In the genomic region with DNA sequence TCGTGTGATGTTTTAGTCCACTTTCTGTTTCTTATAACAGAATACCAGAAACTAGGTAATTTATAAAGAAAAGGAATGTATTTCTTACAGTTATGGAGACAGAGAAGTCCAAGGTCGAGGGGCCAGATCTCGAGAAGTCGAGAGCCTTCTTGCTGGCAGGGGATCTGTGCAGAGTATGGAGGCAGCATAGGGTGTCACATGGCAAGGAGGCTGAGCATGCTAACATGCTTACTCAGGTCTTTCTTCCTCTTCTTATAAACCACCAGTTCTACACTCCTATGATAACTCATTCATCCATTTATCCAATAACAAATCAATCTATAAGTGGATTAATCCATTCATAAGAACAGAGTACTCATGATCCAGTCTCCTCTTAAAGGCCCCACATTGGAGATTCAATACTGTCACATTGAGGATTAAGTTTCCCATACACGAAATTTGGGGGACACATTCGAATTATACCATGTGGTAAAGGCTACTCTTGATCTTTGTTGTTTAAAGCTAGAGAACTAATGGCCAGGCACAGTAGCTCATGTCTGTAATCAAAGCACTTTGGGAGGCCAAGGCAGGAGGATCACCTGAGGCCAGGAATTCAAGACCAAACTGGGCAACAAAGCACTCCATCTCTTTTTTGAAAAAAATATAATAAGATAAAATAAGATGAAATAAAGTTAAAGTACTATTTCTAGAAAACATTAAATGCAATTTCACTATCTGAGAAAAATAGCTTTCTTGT, we compare ENCODE assay signal across 8 cellular contexts. TPM values are rescaled to one million over a fixed set of nuclear protein-coding genes. Genes with fewer than 3 reads are reported as not detected.
DNase-seq lines count a peak whose midpoint lies in the region; ATAC-seq and TF ChIP-seq lines count a peak whose summit lies in the region.

No MANE protein-coding gene starts in this region.

- H3K9me3 Mint-ChIP-seq in WTC11 = peaks cover 31% of the 10 kb centered on the region

- POLR2A ChIA-PET in WTC11 (lab: Charles Lee) = interaction anchor here (0.5 kb wide), 1 partner anchor 148 kb away, joined by 3 read pairs; no protein-coding TSS in a partner anchor

- no peaks in the 10 kb centered on the region for H3K9me3 ChIP-seq in BE2C
- peaks cover 0 to 5% of the 10 kb centered on the region in 2 donors for H3K9me3 ChIP-seq in left lung

- H3K27me3 ChIP-seq in BE2C = no peaks in the 10 kb centered on the region
- H3K27me3 ChIP-seq in HL-60 (ENCODE audit: insufficient read depth, poor library complexity, severe bottlenecking) = no peaks in the 10 kb centered on the region
- H3K27me3 ChIP-seq in left lung = no peaks in the 10 kb centered on the region

- CTCF ChIA-PET in WTC11 (lab: Charles Lee) = no interaction called here

- peaks cover 42% of the 10 kb centered on the region for H3K36me3 Mint-ChIP-seq in WTC11

- intact Hi-C loops in left lung (cut with DNase I) = no loop called here

- H3K27ac Mint-ChIP-seq in WTC11 = no peak overlapping the region

- H3K36me3 ChIP-seq in BE2C (peaks cover 16% of the 10 kb centered on the region), left lung (no peaks in the 10 kb centered on the region)

- ATAC-seq in WTC11 (no peak), left lung (no peak), GM18519 (IDR thresholded peaks at IDR 0.05; ENCODE audit: low FRiP score, unreplicated experiment) (no peak), HG02588 (IDR thresholded peaks at IDR 0.05; ENCODE audit: unreplicated experiment) (no peak), GM19023 (IDR thresholded peaks at IDR 0.05; ENCODE audit: unreplicated experiment) (no peak)

- H3K4me3 Mint-ChIP-seq in WTC11 = peak overlapping the region; percentile 96

- DNase-seq in BE2C (no peak), HL-60 (ENCODE audit: low read depth in 1 of 2, low spot score in 1 of 2) (peak; percentile 28 to 49), WTC11 (ENCODE audit: low spot score) (no peak), left lung (no peak), DMS114 treated with DMSO at 0.1 percent for 48 hours (lab: John Stamatoyannopoulos, UW; ENCODE audit: unreplicated experiment) (no peak)

- H3K27ac ChIP-seq in HL-60 (replicated peaks) = 0 out of 2 replicates have a peak overlapping the region, but pooled peaks have one; percentile 10
- no peak overlapping the region for H3K27ac ChIP-seq in left lung

- peaks cover 17% of the 10 kb centered on the region for H3K4me1 Mint-ChIP-seq in WTC11

- H3K27me3 Mint-ChIP-seq in WTC11 (ENCODE audit: low read depth) = no peaks in the 10 kb centered on the region

- H3K4me1 ChIP-seq in BE2C (no peaks in the 10 kb centered on the region), left lung (peaks cover 19 to 36% of the 10 kb centered on the region in 2 donors)

- no peak for TF ChIP-seq CTCF in BE2C (IDR thresholded peaks at IDR 0.05; ENCODE audit: low read depth, low read length)
- TF ChIP-seq CTCF in HL-60 (IDR thresholded peaks at IDR 0.05; ENCODE audit: insufficient read depth, low read length) = no peak
- TF ChIP-seq CTCF in WTC11 (IDR thresholded peaks at IDR 0.05) = no peak
- no peak for TF ChIP-seq CTCF in left lung (IDR thresholded peaks at IDR 0.05)

- H3K4me3 ChIP-seq in BE2C (ENCODE audit: low read depth, low read length) = peak overlapping the region; percentile 83
- H3K4me3 ChIP-seq in HL-60 (replicated peaks; ENCODE audit: insufficient read depth, low read length) = peak overlapping the region; percentile 82
- peak overlapping the region; percentile 96 for H3K4me3 ChIP-seq in left lung

TF ChIP-seq in WTC11, 78 proteins besides CTCF, POLR2A, EP300 and RAD21:
- TF ChIP-seq NR3C1 (CRISPR knock-in tag; conservative IDR thresholded peaks at IDR 0.05; ENCODE audit: low read depth) = no peak
- TF ChIP-seq SP1 (CRISPR knock-in tag; conservative IDR thresholded peaks at IDR 0.05) = no peak
- TF ChIP-seq, protein P1, sequence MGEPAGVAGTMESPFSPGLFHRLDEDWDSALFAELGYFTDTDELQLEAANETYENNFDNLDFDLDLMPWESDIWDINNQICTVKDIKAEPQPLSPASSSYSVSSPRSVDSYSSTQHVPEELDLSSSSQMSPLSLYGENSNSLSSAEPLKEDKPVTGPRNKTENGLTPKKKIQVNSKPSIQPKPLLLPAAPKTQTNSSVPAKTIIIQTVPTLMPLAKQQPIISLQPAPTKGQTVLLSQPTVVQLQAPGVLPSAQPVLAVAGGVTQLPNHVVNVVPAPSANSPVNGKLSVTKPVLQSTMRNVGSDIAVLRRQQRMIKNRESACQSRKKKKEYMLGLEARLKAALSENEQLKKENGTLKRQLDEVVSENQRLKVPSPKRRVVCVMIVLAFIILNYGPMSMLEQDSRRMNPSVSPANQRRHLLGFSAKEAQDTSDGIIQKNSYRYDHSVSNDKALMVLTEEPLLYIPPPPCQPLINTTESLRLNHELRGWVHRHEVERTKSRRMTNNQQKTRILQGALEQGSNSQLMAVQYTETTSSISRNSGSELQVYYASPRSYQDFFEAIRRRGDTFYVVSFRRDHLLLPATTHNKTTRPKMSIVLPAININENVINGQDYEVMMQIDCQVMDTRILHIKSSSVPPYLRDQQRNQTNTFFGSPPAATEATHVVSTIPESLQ (CRISPR knock-in tag; IDR thresholded peaks at IDR 0.05) = no peak
- TF ChIP-seq CREB1 (CRISPR knock-in tag; IDR thresholded peaks at IDR 0.05) = no peak
- TF ChIP-seq CBFB (CRISPR knock-in tag; IDR thresholded peaks at IDR 0.05; ENCODE audit: low read depth) = no peak
- TF ChIP-seq, protein P2, sequence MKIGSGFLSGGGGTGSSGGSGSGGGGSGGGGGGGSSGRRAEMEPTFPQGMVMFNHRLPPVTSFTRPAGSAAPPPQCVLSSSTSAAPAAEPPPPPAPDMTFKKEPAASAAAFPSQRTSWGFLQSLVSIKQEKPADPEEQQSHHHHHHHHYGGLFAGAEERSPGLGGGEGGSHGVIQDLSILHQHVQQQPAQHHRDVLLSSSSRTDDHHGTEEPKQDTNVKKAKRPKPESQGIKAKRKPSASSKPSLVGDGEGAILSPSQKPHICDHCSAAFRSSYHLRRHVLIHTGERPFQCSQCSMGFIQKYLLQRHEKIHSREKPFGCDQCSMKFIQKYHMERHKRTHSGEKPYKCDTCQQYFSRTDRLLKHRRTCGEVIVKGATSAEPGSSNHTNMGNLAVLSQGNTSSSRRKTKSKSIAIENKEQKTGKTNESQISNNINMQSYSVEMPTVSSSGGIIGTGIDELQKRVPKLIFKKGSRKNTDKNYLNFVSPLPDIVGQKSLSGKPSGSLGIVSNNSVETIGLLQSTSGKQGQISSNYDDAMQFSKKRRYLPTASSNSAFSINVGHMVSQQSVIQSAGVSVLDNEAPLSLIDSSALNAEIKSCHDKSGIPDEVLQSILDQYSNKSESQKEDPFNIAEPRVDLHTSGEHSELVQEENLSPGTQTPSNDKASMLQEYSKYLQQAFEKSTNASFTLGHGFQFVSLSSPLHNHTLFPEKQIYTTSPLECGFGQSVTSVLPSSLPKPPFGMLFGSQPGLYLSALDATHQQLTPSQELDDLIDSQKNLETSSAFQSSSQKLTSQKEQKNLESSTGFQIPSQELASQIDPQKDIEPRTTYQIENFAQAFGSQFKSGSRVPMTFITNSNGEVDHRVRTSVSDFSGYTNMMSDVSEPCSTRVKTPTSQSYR (CRISPR knock-in tag; IDR thresholded peaks at IDR 0.05) = no peak
- TF ChIP-seq ZNF219 (CRISPR knock-in tag; IDR thresholded peaks at IDR 0.05; ENCODE audit: borderline replicate concordance) = no peak
- TF ChIP-seq PRRX2 (CRISPR knock-in tag; IDR thresholded peaks at IDR 0.05) = no peak
- no peak for TF ChIP-seq ZNF121 (CRISPR knock-in tag; IDR thresholded peaks at IDR 0.05)
- TF ChIP-seq GABPB1 (CRISPR knock-in tag; IDR thresholded peaks at IDR 0.05) = no peak
- no peak for TF ChIP-seq ZNF263 (CRISPR knock-in tag; IDR thresholded peaks at IDR 0.05; ENCODE audit: low read depth)
- TF ChIP-seq, protein P3, sequence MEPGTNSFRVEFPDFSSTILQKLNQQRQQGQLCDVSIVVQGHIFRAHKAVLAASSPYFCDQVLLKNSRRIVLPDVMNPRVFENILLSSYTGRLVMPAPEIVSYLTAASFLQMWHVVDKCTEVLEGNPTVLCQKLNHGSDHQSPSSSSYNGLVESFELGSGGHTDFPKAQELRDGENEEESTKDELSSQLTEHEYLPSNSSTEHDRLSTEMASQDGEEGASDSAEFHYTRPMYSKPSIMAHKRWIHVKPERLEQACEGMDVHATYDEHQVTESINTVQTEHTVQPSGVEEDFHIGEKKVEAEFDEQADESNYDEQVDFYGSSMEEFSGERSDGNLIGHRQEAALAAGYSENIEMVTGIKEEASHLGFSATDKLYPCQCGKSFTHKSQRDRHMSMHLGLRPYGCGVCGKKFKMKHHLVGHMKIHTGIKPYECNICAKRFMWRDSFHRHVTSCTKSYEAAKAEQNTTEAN (CRISPR knock-in tag; IDR thresholded peaks at IDR 0.05) = no peak
- no peak for TF ChIP-seq ZNF423 (CRISPR knock-in tag; IDR thresholded peaks at IDR 0.05)
- no peak for TF ChIP-seq ZNF138 (CRISPR knock-in tag; conservative IDR thresholded peaks at IDR 0.05)
- TF ChIP-seq, protein P4, sequence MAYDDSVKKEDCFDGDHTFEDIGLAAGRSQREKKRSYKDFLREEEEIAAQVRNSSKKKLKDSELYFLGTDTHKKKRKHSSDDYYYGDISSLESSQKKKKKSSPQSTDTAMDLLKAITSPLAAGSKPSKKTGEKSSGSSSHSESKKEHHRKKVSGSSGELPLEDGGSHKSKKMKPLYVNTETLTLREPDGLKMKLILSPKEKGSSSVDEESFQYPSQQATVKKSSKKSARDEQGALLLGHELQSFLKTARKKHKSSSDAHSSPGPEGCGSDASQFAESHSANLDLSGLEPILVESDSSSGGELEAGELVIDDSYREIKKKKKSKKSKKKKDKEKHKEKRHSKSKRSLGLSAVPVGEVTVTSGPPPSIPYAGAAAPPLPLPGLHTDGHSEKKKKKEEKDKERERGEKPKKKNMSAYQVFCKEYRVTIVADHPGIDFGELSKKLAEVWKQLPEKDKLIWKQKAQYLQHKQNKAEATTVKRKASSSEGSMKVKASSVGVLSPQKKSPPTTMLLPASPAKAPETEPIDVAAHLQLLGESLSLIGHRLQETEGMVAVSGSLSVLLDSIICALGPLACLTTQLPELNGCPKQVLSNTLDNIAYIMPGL (CRISPR knock-in tag; IDR thresholded peaks at IDR 0.05) = no peak
- no peak for TF ChIP-seq SMAD3 (CRISPR knock-in tag; IDR thresholded peaks at IDR 0.05; ENCODE audit: borderline replicate concordance)

RNA-seq across cellular contexts. Expression of a gene that starts 2.1 kb away (rescaled TPM):
- 19.9 TPM for polyA plus RNA-seq in BE2C (2012; ENCODE audit: insufficient read depth, insufficient read length, low read depth)
- total RNA-seq in WTC11 (2021) = 18.6 to 19.4 TPM (median 18.7 TPM) in 3 replicates
- total RNA-seq in left lung = 10 to 100 TPM; 19.1 to 32.1 TPM

Comparison
In these comparisons a context has a peak if more than half of its experiments do, and no peak if none do; other contexts are left out.
1. DNase-seq: peak in HL-60 (2 of 2); none in BE2C (single experiment), WTC11 (single experiment), left lung (0 of 2) and DMS114 treated with DMSO at 0.1 percent for 48 hours (single experiment).
2. Peak in every context shown above with its lines, with median percentiles within 50 percentile points of each other: H3K4me3 ChIP-seq.